Comparison of ENCODE assay signal across 9 cellular contexts in the genomic region with DNA sequence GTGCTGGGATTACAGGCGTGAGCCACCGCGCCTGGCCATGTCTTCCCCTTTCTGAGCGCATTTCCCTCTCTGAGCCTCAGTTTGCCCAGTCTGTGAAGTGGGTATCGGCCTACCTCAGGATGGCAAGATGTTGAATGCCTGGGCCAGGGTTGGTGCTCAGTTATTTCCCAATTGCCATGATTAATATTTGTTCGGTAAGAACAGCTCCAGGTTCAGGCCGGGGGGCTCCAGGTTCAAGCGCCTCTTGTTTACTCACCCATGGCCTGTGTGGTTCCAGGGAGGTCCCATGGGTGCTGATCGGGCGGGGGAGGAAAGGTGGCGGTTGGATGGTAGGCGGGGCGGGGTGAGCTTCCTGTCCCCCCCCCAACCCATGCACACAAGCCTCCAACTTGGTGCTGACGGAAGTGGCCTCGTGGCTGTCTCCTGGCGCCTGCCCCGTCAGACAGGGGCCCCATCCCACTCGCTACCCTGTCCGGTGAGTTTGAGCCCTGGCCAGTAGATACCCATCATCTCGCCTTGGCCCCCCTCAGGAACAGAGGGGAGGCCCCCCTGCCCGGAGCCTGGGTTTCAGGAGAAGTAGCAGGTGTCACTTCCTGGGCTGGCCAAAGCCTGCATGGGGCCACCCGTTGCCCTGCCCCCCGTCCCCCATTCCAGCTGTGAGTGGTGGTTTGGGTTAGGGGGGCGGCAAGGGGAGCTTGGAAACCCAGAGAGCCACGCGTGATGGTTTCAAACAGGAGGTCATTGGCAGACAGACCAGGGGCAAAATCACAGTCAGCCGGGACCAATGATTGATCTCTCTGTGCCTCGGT. TPM values are rescaled to one million over a fixed set of nuclear protein-coding genes. Genes with fewer than 3 reads are reported as not detected.
DNase-seq lines count a peak whose midpoint lies in the region; ATAC-seq, FAIRE-seq and TF ChIP-seq lines count a peak whose summit lies in the region.
"Had no signal": no experiment of that assay in that cellular context is flagged by ENCODE, and none has a peak within 500 bp of the region (broad histone marks: within the 10 kb centered on the region; RNA-seq: fewer than 3 reads in every experiment).

A gene with protein sequence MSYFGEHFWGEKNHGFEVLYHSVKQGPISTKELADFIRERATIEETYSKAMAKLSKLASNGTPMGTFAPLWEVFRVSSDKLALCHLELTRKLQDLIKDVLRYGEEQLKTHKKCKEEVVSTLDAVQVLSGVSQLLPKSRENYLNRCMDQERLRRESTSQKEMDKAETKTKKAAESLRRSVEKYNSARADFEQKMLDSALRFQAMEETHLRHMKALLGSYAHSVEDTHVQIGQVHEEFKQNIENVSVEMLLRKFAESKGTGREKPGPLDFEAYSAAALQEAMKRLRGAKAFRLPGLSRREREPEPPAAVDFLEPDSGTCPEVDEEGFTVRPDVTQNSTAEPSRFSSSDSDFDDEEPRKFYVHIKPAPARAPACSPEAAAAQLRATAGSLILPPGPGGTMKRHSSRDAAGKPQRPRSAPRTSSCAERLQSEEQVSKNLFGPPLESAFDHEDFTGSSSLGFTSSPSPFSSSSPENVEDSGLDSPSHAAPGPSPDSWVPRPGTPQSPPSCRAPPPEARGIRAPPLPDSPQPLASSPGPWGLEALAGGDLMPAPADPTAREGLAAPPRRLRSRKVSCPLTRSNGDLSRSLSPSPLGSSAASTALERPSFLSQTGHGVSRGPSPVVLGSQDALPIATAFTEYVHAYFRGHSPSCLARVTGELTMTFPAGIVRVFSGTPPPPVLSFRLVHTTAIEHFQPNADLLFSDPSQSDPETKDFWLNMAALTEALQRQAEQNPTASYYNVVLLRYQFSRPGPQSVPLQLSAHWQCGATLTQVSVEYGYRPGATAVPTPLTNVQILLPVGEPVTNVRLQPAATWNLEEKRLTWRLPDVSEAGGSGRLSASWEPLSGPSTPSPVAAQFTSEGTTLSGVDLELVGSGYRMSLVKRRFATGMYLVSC (plus strand): TSS at position 375 of the 809 bp plus-strand sequence. CDS start 3,688 bp downstream, outside the sequence.

- H2AFZ ChIP-seq in PC-3 (ENCODE audit: low read length) (no peak within 1 kb of the TSS), HepG2 (ENCODE audit: low read length) (no peak within 1 kb of the TSS)

- CTCF ChIA-PET in PC-3 (lab: Charles Lee): no interaction called here
- CTCF ChIA-PET in HepG2 (lab: Yijun Ruan, JAX; ENCODE audit: low intra/inter-chr PET ratio, low total read pairs): no interaction called here

- H3K9me2 ChIP-seq in PC-3 (replicated peaks; ENCODE audit: low read length): no peaks in the 10 kb centered on the region

- no peak within 1 kb of the TSS for H3K27ac ChIP-seq in PC-3 (ENCODE audit: low read length)
- H3K27ac ChIP-seq in HepG2 (ENCODE audit: extremely low read length, insufficient read depth, low read length): peak within 1 kb of the TSS; percentile 19
- H3K27ac ChIP-seq: SJCRH30 had no signal

- TF ChIP-seq RAD21 in HepG2 (CRISPR knock-in tag; IDR thresholded peaks at IDR 0.05): no peak

- no peak for TF ChIP-seq CTCF in PC-3 (conservative IDR thresholded peaks at IDR 0.05; ENCODE audit: low read depth, low read length)
- TF ChIP-seq CTCF in HepG2 (CRISPR knock-in tag; IDR thresholded peaks at IDR 0.05): no peak
- TF ChIP-seq CTCF in foreskin fibroblast (IDR thresholded peaks at IDR 0.05; ENCODE audit: low read depth, low read length): no peak

- BruUV-seq in PC-3 (replicated peaks; lab: Mats Ljungman, UMichigan): no TSS peak
- BruUV-seq in HepG2 (replicated peaks; lab: Mats Ljungman, UMichigan): no TSS peak

- intact Hi-C loops in PC-3 (cut with micrococcal nuclease): no loop called here
- intact Hi-C loops in HepG2 (cut with micrococcal nuclease; ENCODE audit: unreplicated experiment): no loop called here

- 0 out of 4 replicates have a peak, but pooled peaks of 1 of the 2 experiments have one; percentile 26 for TF ChIP-seq POLR2A in HepG2 (IDR thresholded peaks at IDR 0.05; ENCODE audit: insufficient read depth in 1 of 2, low read depth in 2 of 2, low read length in 2 of 2)

- no peaks in the 10 kb centered on the region for H3K27me3 ChIP-seq in PC-3 (ENCODE audit: low read length)
- H3K27me3 ChIP-seq in HepG2 (ENCODE audit: control insufficient read depth in 1 of 2, insufficient read depth in 2 of 2, low read length in 2 of 2): no peaks in the 10 kb centered on the region
- H3K27me3 ChIP-seq: SJCRH30 had no signal

- no peaks in the 10 kb centered on the region for H3K9me3 Mint-ChIP-seq in activated T-helper 17 cell treated with anti-CD3 and anti-CD28 coated beads, Interleukin-2, amount 50 U/mL, for 72 hours

- peaks cover 24% of the 10 kb centered on the region for H3K4me1 Mint-ChIP-seq in activated T-helper 17 cell treated with anti-CD3 and anti-CD28 coated beads, Interleukin-2, amount 50 U/mL, for 72 hours

- H3K9ac ChIP-seq in PC-3 (ENCODE audit: low read length) (no peak within 1 kb of the TSS), HepG2 (ENCODE audit: insufficient read depth, low read depth, low read length) (peak within 1 kb of the TSS; percentile 30)

- no peaks in the 10 kb centered on the region for H3K27me3 Mint-ChIP-seq in activated T-helper 17 cell treated with anti-CD3 and anti-CD28 coated beads, Interleukin-2, amount 50 U/mL, for 72 hours

- H3K4me2 ChIP-seq in PC-3 (ENCODE audit: low read length): no peak within 1 kb of the TSS
- peak within 1 kb of the TSS; percentile 79 for H3K4me2 ChIP-seq in HepG2 (ENCODE audit: low read depth, low read length)

- H3K9me3 ChIP-seq in PC-3 (ENCODE audit: low read length): no peaks in the 10 kb centered on the region
- no peaks in the 10 kb centered on the region for H3K9me3 ChIP-seq in HepG2 (ENCODE audit: low read length)
- H3K9me3 ChIP-seq: SJCRH30 had no signal

- TF ChIP-seq EP300 in HepG2 (IDR thresholded peaks at IDR 0.05; ENCODE audit: low read depth in 2 of 2, low read length in 2 of 2): no peak
- no peak for TF ChIP-seq EP300 in HepG2 (CRISPR knock-in tag; IDR thresholded peaks at IDR 0.05; ENCODE audit: borderline replicate concordance)

- no peaks in the 10 kb centered on the region for H3K36me3 ChIP-seq in PC-3 (ENCODE audit: low read depth, low read length)
- H3K36me3 ChIP-seq in HepG2 (replicated peaks in 1 of 2; ENCODE audit: control insufficient read depth in 1 of 2, insufficient read depth in 2 of 2, low read length in 2 of 2): no peaks in the 10 kb centered on the region
- H3K36me3 ChIP-seq: SJCRH30 had no signal

- peak within 1 kb of the TSS; percentile 91 for H3K4me3 Mint-ChIP-seq in activated T-helper 17 cell treated with anti-CD3 and anti-CD28 coated beads, Interleukin-2, amount 50 U/mL, for 72 hours

- H4K20me1 ChIP-seq in PC-3 (ENCODE audit: low read length) (no peaks in the 10 kb centered on the region), HepG2 (ENCODE audit: insufficient read depth, low read length) (no peaks in the 10 kb centered on the region)

- no peak for DNase-seq in PC-3
- DNase-seq in HepG2 (ENCODE audit: low spot score): peak; percentile 45
- DNase-seq in stimulated activated CD8-positive, alpha-beta memory T cell treated with anti-CD3 and anti-CD28 coated beads, Interleukin-7, amount 100 ng/mL, for 4 hours (ENCODE audit: low read depth in 2 of 2): peak; percentile 85 to 89
- DNase-seq in GDM1 (lab: John Stamatoyannopoulos, UW): no peak
- DNase-seq in foreskin fibroblast: no peak
- DNase-seq in DMS 273 (lab: John Stamatoyannopoulos, UW; ENCODE audit: unreplicated experiment): no peak

- H3F3A ChIP-seq in PC-3 (ENCODE audit: low read length, unreplicated experiment): no peaks in the 10 kb centered on the region

- FAIRE-seq in HepG2 (lab: Jason Lieb, UNC): no peak

- POLR2A ChIA-PET in PC-3 (lab: Charles Lee; ENCODE audit: unreplicated experiment) (no interaction called here), HepG2 (lab: Yijun Ruan, JAX) (no interaction called here)

- peaks cover 36% of the 10 kb centered on the region for H3K36me3 Mint-ChIP-seq in activated T-helper 17 cell treated with anti-CD3 and anti-CD28 coated beads, Interleukin-2, amount 50 U/mL, for 72 hours (ENCODE audit: low read depth)

- in situ Hi-C loops in HepG2 (cut with HindIII; ENCODE audit: extremely low pct_ligation_motif_present, low pct_unique_long_range_greater_than_20kb): no loop called here

- H3K4me1 ChIP-seq in PC-3 (ENCODE audit: insufficient read depth, low read length): no peaks in the 10 kb centered on the region
- peaks cover 70% of the 10 kb centered on the region for H3K4me1 ChIP-seq in HepG2 (ENCODE audit: insufficient read depth, low read length)
- H3K4me1 ChIP-seq: SJCRH30 had no signal

- 47% methylated on average over 5 of the region's 28 CpGs for WGBS in HepG2 (ENCODE audit: low lambda C conversion rate)

- no peaks in the 10 kb centered on the region for H3K79me2 ChIP-seq in PC-3 (ENCODE audit: low read length)
- no peaks in the 10 kb centered on the region for H3K79me2 ChIP-seq in HepG2 (ENCODE audit: insufficient read depth, low read length)

- ATAC-seq in GM21526 (IDR thresholded peaks at IDR 0.05; ENCODE audit: low FRiP score, unreplicated experiment): peak; percentile 27
- ATAC-seq in PC-3: no peak
- ATAC-seq in activated T-helper 17 cell treated with anti-CD3 and anti-CD28 coated beads, Interleukin-2, amount 50 U/mL, for 72 hours (replicated peaks): peak; percentile 74
- ATAC-seq in HepG2: peak; percentile 10; the same call in 2 of the 3 replicates

- H3K4me3 ChIP-seq in PC-3 (ENCODE audit: low read length) (no peak within 1 kb of the TSS), HepG2 (replicated peaks in 1 of 3; ENCODE audit: insufficient read depth in 1 of 3, low read depth in 2 of 3, low read length in 3 of 3) (peak within 1 kb of the TSS; percentile 22 to 53 (median 47)), foreskin fibroblast (ENCODE audit: low read depth in 1 of 2, low read length in 2 of 2) (no peak within 1 kb of the TSS)
- H3K4me3 ChIP-seq: SJCRH30 had no signal

- peak within 1 kb of the TSS; percentile 90 for H3K27ac Mint-ChIP-seq in activated T-helper 17 cell treated with anti-CD3 and anti-CD28 coated beads, Interleukin-2, amount 50 U/mL, for 72 hours

RNA-seq across cellular contexts. Expression of the gene that starts here (rescaled TPM):
- total RNA-seq in PC-3 (2014; rRNA removed) (21.0 and 29.5 TPM in 2 replicates), HepG2 (2016; rRNA removed; fragmentation: Illumina TruSeq; extraction: Trizol) (1.2 and 1.3 TPM in 2 replicates)
- 10 to 100 TPM; 64.0 to 75.5 TPM for total RNA-seq in activated T-helper 17 cell treated with anti-CD3 and anti-CD28 coated beads, Interleukin-2, amount 50 U/mL, for 72 hours
- total RNA-seq in HepG2 (2016; cell fraction: cytosol; rRNA removed; fragmentation: Illumina TruSeq; extraction: Trizol; ENCODE audit: low read depth): 0.18 and 1.7 TPM in 2 replicates
- total RNA-seq in HepG2 (2016; cell fraction: insoluble cytoplasmic fraction; rRNA removed; fragmentation: Illumina TruSeq; extraction: Trizol): 0.45 and 2.3 TPM in 2 replicates
- total RNA-seq in HepG2 (2016; cell fraction: membrane; rRNA removed; fragmentation: Illumina TruSeq; extraction: Trizol): 1.4 TPM in 2 replicates
- 1.6 and 3.1 TPM in 2 replicates for total RNA-seq in HepG2 (2016; cell fraction: nucleus; rRNA removed; fragmentation: Illumina TruSeq; extraction: Trizol)
- polyA plus RNA-seq in HepG2 (2011; rRNA removed): 2.5 and 3.1 TPM in 2 replicates
- 0.95 and 1.5 TPM in 2 replicates for polyA plus RNA-seq in HepG2 (2011; cell fraction: cytosol; rRNA removed)
- 23.2 and 28.6 TPM in 2 replicates for polyA plus RNA-seq in HepG2 (2011; cell fraction: nucleus; rRNA removed)
- 4.3 and 5.3 TPM in 2 replicates for polyA plus RNA-seq in HepG2 (2012)
- polyA plus RNA-seq in HepG2 (2016; cell fraction: cytosol; fragmentation: Illumina TruSeq; extraction: Trizol; ENCODE audit: low read depth): 0.75 and 1.1 TPM in 2 replicates
- polyA plus RNA-seq in HepG2 (2016; cell fraction: insoluble cytoplasmic fraction; fragmentation: Illumina TruSeq; extraction: Trizol; ENCODE audit: low read depth): 0.76 and 2.0 TPM in 2 replicates
- polyA plus RNA-seq in HepG2 (2016; cell fraction: membrane; fragmentation: Illumina TruSeq; extraction: Trizol; ENCODE audit: low read depth): 0.88 and 1.4 TPM in 2 replicates
- 4.8 and 5.1 TPM in 2 replicates for polyA plus RNA-seq in HepG2 (2016; cell fraction: nucleus; fragmentation: Illumina TruSeq; extraction: Trizol; ENCODE audit: insufficient read depth, low read depth)
- polyA minus RNA-seq in HepG2 (2011; rRNA and poly(A)+ RNA removed; ENCODE audit: low replicate concordance): 1.3 and 16.7 TPM in 2 replicates
- 2.5 and 4.6 TPM in 2 replicates for polyA minus RNA-seq in HepG2 (2011; cell fraction: cytosol; rRNA and poly(A)+ RNA removed)
- 20.1 and 21.3 TPM in 2 replicates for polyA minus RNA-seq in HepG2 (2011; cell fraction: nucleus; rRNA and poly(A)+ RNA removed)

Comparison
In these comparisons a context has a peak if more than half of its experiments do, and no peak if none do; other contexts are left out.
1. DNase-seq: peak in HepG2 (single experiment) and stimulated activated CD8-positive, alpha-beta memory T cell treated with anti-CD3 and anti-CD28 coated beads, Interleukin-7, amount 100 ng/mL, for 4 hours (2 of 2); none in PC-3 (single experiment), GDM1 (single experiment), foreskin fibroblast (0 of 2) and DMS 273 (single experiment).
2. H3K4me3 ChIP-seq: peak in HepG2 (3 of 3); none in PC-3 (single experiment) and foreskin fibroblast (0 of 2).